In the genomic region with DNA sequence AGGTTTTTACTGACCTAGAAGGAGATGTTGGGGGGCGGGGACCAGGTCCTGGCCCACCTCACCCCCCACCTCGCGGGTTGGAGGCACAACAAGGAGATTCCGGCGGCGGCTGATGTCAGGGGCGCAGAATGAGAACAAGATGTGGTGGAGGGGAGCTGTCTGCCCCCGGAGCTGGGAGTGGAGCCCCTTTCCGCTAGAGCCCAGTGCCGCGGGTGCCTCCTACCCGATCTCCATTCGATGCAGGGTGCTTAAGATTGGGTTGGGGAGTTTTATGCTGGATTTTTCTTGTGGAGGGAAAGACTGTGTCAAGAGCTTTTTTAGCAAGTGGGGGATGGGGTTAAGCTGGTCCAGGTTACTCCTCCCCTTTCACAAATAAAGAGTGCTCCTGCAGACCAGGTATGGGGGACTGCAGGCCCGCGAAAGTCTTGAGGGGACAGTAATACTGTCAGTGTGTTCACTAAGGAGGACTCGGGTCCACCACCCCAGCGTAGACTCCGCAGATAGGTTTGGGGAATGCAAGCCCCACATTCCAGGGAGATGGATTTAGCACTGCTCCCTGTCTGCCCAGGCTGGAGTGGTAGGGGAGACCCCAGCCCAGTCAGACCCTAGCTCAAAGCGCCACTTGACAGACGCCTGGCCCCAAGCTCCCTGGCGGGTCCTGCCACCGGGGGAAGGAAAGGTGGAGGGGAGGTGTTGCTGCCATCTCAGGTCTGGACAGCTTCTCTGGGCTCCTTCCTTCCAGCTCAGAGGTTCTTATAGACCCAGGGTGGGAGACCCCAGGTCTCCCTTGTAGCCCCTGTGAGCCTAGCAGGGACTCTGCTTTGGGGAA, we compare ENCODE assay signal across 15 cellular contexts. TPM values are rescaled to one million over a fixed set of nuclear protein-coding genes. Genes with fewer than 3 reads are reported as not detected.
DNase-seq lines count a peak whose midpoint lies in the region; ATAC-seq and TF ChIP-seq lines count a peak whose summit lies in the region.
"Had no signal": no experiment of that assay in that cellular context is flagged by ENCODE, and none has a peak within 500 bp of the region (broad histone marks: within the 10 kb centered on the region; RNA-seq: fewer than 3 reads in every experiment).

No MANE protein-coding gene starts in this region.

- H3K36me3 Mint-ChIP-seq in endodermal cell (ENCODE audit: low read depth): no peaks in the 10 kb centered on the region

- H2AFZ ChIP-seq in smooth muscle cell (ENCODE audit: low read depth): no peak overlapping the region
- H2AFZ ChIP-seq: parathyroid adenoma had no signal

- peaks cover 24% of the 10 kb centered on the region for H3K4me1 ChIP-seq in Panc1 (ENCODE audit: control insufficient read depth, insufficient read depth, low read length)
- peaks cover 4% of the 10 kb centered on the region for H3K4me1 ChIP-seq in endodermal cell (ENCODE audit: control insufficient read depth, insufficient read depth, low read length)
- peaks cover 41% of the 10 kb centered on the region for H3K4me1 ChIP-seq in smooth muscle cell (ENCODE audit: low read depth)

- peaks cover 16% of the 10 kb centered on the region for H3K4me1 Mint-ChIP-seq in endodermal cell

- no peak overlapping the region for H3K27ac Mint-ChIP-seq in endodermal cell
- H3K27ac Mint-ChIP-seq: activated CD4-positive, alpha-beta T cell treated with anti-CD3 and anti-CD28 coated beads, Interleukin-2, amount 10 ng/mL, durations not matched to agents 7 days and 5 days had no signal

- CTCF ChIA-PET in Panc1 (lab: Charles Lee): interaction anchor here (0.6 to 1.7 kb wide), 6 partner anchors 38 to 154 kb away, joined by 4 to 7 read pairs (median 6); no protein-coding TSS in a partner anchor

- H3K27me3 Mint-ChIP-seq in endodermal cell (ENCODE audit: insufficient read depth): peaks cover 94% of the 10 kb centered on the region

- peak; percentile 43 for DNase-seq in activated T-cell treated with anti-CD3 and anti-CD28 coated beads, Interleukin-2, amount 50 U/mL, for 1 hour
- no peak for DNase-seq in activated T-cell treated with anti-CD3 and anti-CD28 coated beads for 4 hours
- DNase-seq in Panc1 (ENCODE audit: low read depth, low spot score): no peak
- peak; percentile 79 for DNase-seq in endodermal cell
- DNase-seq in smooth muscle cell (lab: John Stamatoyannopoulos, UW; ENCODE audit: unreplicated experiment): no peak
- no peak for DNase-seq in HT-29 (ENCODE audit: low spot score)
- DNase-seq in NOMO-1 (lab: John Stamatoyannopoulos, UW; ENCODE audit: unreplicated experiment in 2 of 2): no peak
- DNase-seq: activated CD4-positive, alpha-beta T cell treated with anti-CD3 and anti-CD28 coated beads, Interleukin-2, amount 10 ng/mL, durations not matched to agents 7 days and 5 days; kidney glomerular epithelial cell had no signal

- 11 to 39% methylated on average over 4 to 22 of the region's 22 CpGs for WGBS in endodermal cell (ENCODE audit: insufficient coverage in 1 of 2, insufficient read length in 1 of 2), 2 experiments
- 14% methylated on average over 22 of the region's 22 CpGs for WGBS in smooth muscle cell (ENCODE audit: low lambda C conversion rate)

- POLR2A ChIA-PET in Panc1 (lab: Charles Lee): no interaction called here

- no peaks in the 10 kb centered on the region for H3K9me3 ChIP-seq in Panc1 (ENCODE audit: control insufficient read depth, insufficient read depth, low read depth, low read length)
- no peaks in the 10 kb centered on the region for H3K9me3 ChIP-seq in endodermal cell (ENCODE audit: control insufficient read depth, low read length)
- H3K9me3 ChIP-seq in smooth muscle cell (replicated peaks; ENCODE audit: low read depth): no peaks in the 10 kb centered on the region
- H3K9me3 ChIP-seq: esophagus muscularis mucosa had no signal

- H4K20me1 ChIP-seq in smooth muscle cell (ENCODE audit: low read depth): no peaks in the 10 kb centered on the region

- ATAC-seq in Panc1 (no peak), GM21576 (IDR thresholded peaks at IDR 0.05; ENCODE audit: unreplicated experiment) (no peak)

- H3K4me2 ChIP-seq in smooth muscle cell: peak overlapping the region; percentile 87

- no TSS peak for BruUV-seq in Panc1 (replicated peaks; lab: Mats Ljungman, UMichigan)

- no peaks in the 10 kb centered on the region for H3K36me3 ChIP-seq in Panc1 (ENCODE audit: control insufficient read depth, insufficient read depth, low read length)
- no peaks in the 10 kb centered on the region for H3K36me3 ChIP-seq in endodermal cell (ENCODE audit: control insufficient read depth, insufficient read depth, low read length)
- H3K36me3 ChIP-seq in smooth muscle cell (ENCODE audit: low read depth): no peaks in the 10 kb centered on the region
- H3K36me3 ChIP-seq: esophagus muscularis mucosa, SJSA1 had no signal

- H3K27me3 ChIP-seq in Panc1 (ENCODE audit: control insufficient read depth, insufficient read depth, low read length): no peaks in the 10 kb centered on the region; the same call in 1 of the 2 replicates
- peaks cover 95% of the 10 kb centered on the region for H3K27me3 ChIP-seq in endodermal cell (ENCODE audit: control insufficient read depth, insufficient read depth, low read length, poor library complexity, severe bottlenecking)
- peaks cover 56% of the 10 kb centered on the region for H3K27me3 ChIP-seq in smooth muscle cell (ENCODE audit: low read depth)

- H3K9me3 Mint-ChIP-seq in endodermal cell: no peaks in the 10 kb centered on the region
- H3K9me3 Mint-ChIP-seq: activated CD4-positive, alpha-beta T cell treated with anti-CD3 and anti-CD28 coated beads, Interleukin-2, amount 10 ng/mL, durations not matched to agents 7 days and 5 days had no signal

- peaks cover 3% of the 10 kb centered on the region for H3F3A ChIP-seq in smooth muscle cell (ENCODE audit: low read depth)

- H3K27ac ChIP-seq in Panc1 (ENCODE audit: low read length) (no peak overlapping the region), endodermal cell (ENCODE audit: low read depth, low read length) (no peak overlapping the region), smooth muscle cell (ENCODE audit: low read depth) (no peak overlapping the region)
- H3K27ac ChIP-seq: esophagus muscularis mucosa, HL-60, parathyroid adenoma, SJSA1 had no signal

- in situ Hi-C loops in Panc1 (cut with HindIII; ENCODE audit: low pct_unique_long_range_greater_than_20kb, low sequenced_read_pairs): no loop called here

- H3K9ac ChIP-seq in endodermal cell (ENCODE audit: extremely low read depth, low read length, poor library complexity, severe bottlenecking) (no peak overlapping the region), smooth muscle cell (ENCODE audit: low read depth) (no peak overlapping the region)
- H3K9ac ChIP-seq: parathyroid adenoma had no signal

- intact Hi-C loops in Panc1 (cut with micrococcal nuclease; ENCODE audit: unreplicated experiment): no loop called here

- H3K79me2 ChIP-seq in smooth muscle cell (ENCODE audit: low read depth): no peaks in the 10 kb centered on the region
- H3K79me2 ChIP-seq: parathyroid adenoma had no signal

- TF ChIP-seq CTCF in Panc1 (IDR thresholded peaks at IDR 0.05) (no peak), endodermal cell (conservative IDR thresholded peaks at IDR 0.05) (no peak), smooth muscle cell (IDR thresholded peaks at IDR 0.05; ENCODE audit: borderline replicate concordance, insufficient read depth, poor library complexity, severe bottlenecking) (no peak)

- peak overlapping the region; percentile 25 to 32 for H3K4me3 ChIP-seq in Panc1 (ENCODE audit: low read depth in 2 of 2, low read length in 2 of 2)
- no peak overlapping the region for H3K4me3 ChIP-seq in endodermal cell (ENCODE audit: low read length)
- H3K4me3 ChIP-seq in smooth muscle cell: peak overlapping the region; percentile 53
- H3K4me3 ChIP-seq: SJSA1 had no signal

- H3K4me3 Mint-ChIP-seq in endodermal cell: peak overlapping the region; percentile 35
- H3K4me3 Mint-ChIP-seq: activated CD4-positive, alpha-beta T cell treated with anti-CD3 and anti-CD28 coated beads, Interleukin-2, amount 10 ng/mL, durations not matched to agents 7 days and 5 days had no signal

RNA-seq across cellular contexts. Expression of a gene that starts 2.0 kb away (rescaled TPM):
- total RNA-seq in Panc1 (2021; ENCODE audit: unreplicated experiment) (10.0 TPM), endodermal cell (1 to 10 TPM in 1 of 2 donors, under 1 TPM in 1; 0.84 to 1.1 TPM), smooth muscle cell (1.6 and 2.0 TPM in 2 replicates)
- polyA plus RNA-seq in Panc1 (2012; ENCODE audit: insufficient read length): 9.7 TPM
- polyA plus RNA-seq in endodermal cell (2013, experiment 1 of 2): 7.5 TPM
- polyA plus RNA-seq in endodermal cell (2013, experiment 2 of 2): 6.6 TPM
- 1.5 and 1.7 TPM in 2 replicates for polyA plus RNA-seq in smooth muscle cell
- total RNA-seq in HT-29 (2014; rRNA removed; shearing (Covaris generic)): 0.05 and 0.57 TPM in 2 replicates
- total RNA-seq: activated CD4-positive, alpha-beta T cell treated with anti-CD3 and anti-CD28 coated beads, Interleukin-2, amount 10 ng/mL, durations not matched to agents 7 days and 5 days had no signal

RNA-seq across cellular contexts. Expression of a gene that starts 15.5 kb away (rescaled TPM):
- total RNA-seq in Panc1 (2021; ENCODE audit: unreplicated experiment) (82.2 TPM), endodermal cell (10 to 100 TPM; 40.4 to 40.5 TPM), smooth muscle cell (62.7 and 107 TPM in 2 replicates)
- polyA plus RNA-seq in Panc1 (2012; ENCODE audit: insufficient read length): 77.3 TPM
- 22.2 TPM for polyA plus RNA-seq in endodermal cell (2013, experiment 1 of 2)
- 21.2 TPM for polyA plus RNA-seq in endodermal cell (2013, experiment 2 of 2)
- 61.0 and 64.2 TPM in 2 replicates for polyA plus RNA-seq in smooth muscle cell
- 37.5 and 44.9 TPM in 2 replicates for total RNA-seq in HT-29 (2014; rRNA removed; shearing (Covaris generic))

RNA-seq across cellular contexts. Expression of a gene that starts 29.9 kb away (rescaled TPM):
- total RNA-seq in Panc1 (2021; ENCODE audit: unreplicated experiment) (0.92 TPM), endodermal cell (under 1 TPM in 1 of 2 donors, not detected in 1; 0.66 TPM), smooth muscle cell (3.9 and 6.3 TPM in 2 replicates)
- polyA plus RNA-seq in Panc1 (2012; ENCODE audit: insufficient read length): 0.67 TPM
- 0.21 TPM for polyA plus RNA-seq in endodermal cell (2013, experiment 1 of 2)
- polyA plus RNA-seq in endodermal cell (2013, experiment 2 of 2): not detected
- 5.1 and 7.6 TPM in 2 replicates for polyA plus RNA-seq in smooth muscle cell
- total RNA-seq in HT-29 (2014; rRNA removed; shearing (Covaris generic)): 25.6 and 25.8 TPM in 2 replicates
- total RNA-seq: activated CD4-positive, alpha-beta T cell treated with anti-CD3 and anti-CD28 coated beads, Interleukin-2, amount 10 ng/mL, durations not matched to agents 7 days and 5 days; esophagus muscularis mucosa; subcutaneous adipose tissue had no signal

RNA-seq across cellular contexts. Expression of a gene that starts 54.2 kb away (rescaled TPM):
- total RNA-seq in Panc1 (2021; ENCODE audit: unreplicated experiment): 2.2 TPM
- polyA plus RNA-seq in Panc1 (2012; ENCODE audit: insufficient read length): 3.7 TPM
- total RNA-seq in endodermal cell: 1 to 10 TPM; 3.5 to 7.1 TPM
- polyA plus RNA-seq in endodermal cell (2013, experiment 1 of 2): 2.6 TPM
- 1.6 TPM for polyA plus RNA-seq in endodermal cell (2013, experiment 2 of 2)
- total RNA-seq in smooth muscle cell: 0.18 and 0.90 TPM in 2 replicates
- polyA plus RNA-seq in smooth muscle cell: 0.97 and 1.4 TPM in 2 replicates
- not detected in 2 replicates for total RNA-seq in HT-29 (2014; rRNA removed; shearing (Covaris generic))
- total RNA-seq: SJSA1 had no signal

Comparison
In these comparisons a context has a peak if more than half of its experiments do, and no peak if none do; other contexts are left out.
1. DNase-seq: peak in activated T-cell treated with anti-CD3 and anti-CD28 coated beads, Interleukin-2, amount 50 U/mL, for 1 hour (single experiment) and endodermal cell (single experiment); none in activated T-cell treated with anti-CD3 and anti-CD28 coated beads for 4 hours (single experiment), Panc1 (single experiment), smooth muscle cell (single experiment), HT-29 (single experiment) and NOMO-1 (0 of 2).